In genomic region chr17:81961087-81961514, GRCh38 we compare ENCODE assay signal across 8 cellular contexts. TPM values are rescaled to one million over a fixed set of nuclear protein-coding genes. Genes with fewer than 3 reads are reported as not detected.
DNase-seq lines count a peak whose midpoint lies in the region; ATAC-seq and TF ChIP-seq lines count a peak whose summit lies in the region.

Gene NOTUM, minus strand, starts transcription at chr17:81961187. Its CDS starts 278 bp downstream, at chr17:81960909.

- H3K27ac Mint-ChIP-seq in stimulated activated naive B cell treated with anti-CD40 and anti-IgM and Interleukin-4, amounts not matched to agents 10 μg/mL and 1 μg/mL and 100 μg/mL, for 72 hours, result no peak within 1 kb of the TSS

- TF ChIP-seq POLR2A in uterus (IDR thresholded peaks at IDR 0.05), result no peak

- no peak within 1 kb of the TSS for H3K27ac ChIP-seq in uterus

- peaks cover 40 to 55% of the 10 kb centered on the region in 2 donors for H3K27me3 Mint-ChIP-seq in stimulated activated naive B cell treated with anti-CD40 and anti-IgM and Interleukin-4, amounts not matched to agents 10 μg/mL and 1 μg/mL and 100 μg/mL, for 72 hours

- intact Hi-C loops in uterus (cut with DNase I; ENCODE audit: low total_unique reads), result loop anchor here (5.0 kb wide), 1 partner anchor 56 kb away; no protein-coding TSS in a partner anchor

- no peaks in the 10 kb centered on the region for H3K9me3 ChIP-seq in uterus

- H3K4me3 ChIP-seq in fibroblast of pulmonary artery (replicated peaks; ENCODE audit: low read depth, low read length) (no peak within 1 kb of the TSS), uterus (peak within 1 kb of the TSS in 1 of 2 donors; percentile 29)

- TF ChIP-seq CTCF in fibroblast of pulmonary artery (IDR thresholded peaks at IDR 0.05; ENCODE audit: low read length, missing control alignments) (no peak), uterus (IDR thresholded peaks at IDR 0.05) (peak in 2 of 4 experiments; percentile 27 to 48)

- H3K36me3 ChIP-seq in uterus, result no peaks in the 10 kb centered on the region

- peaks cover 5 to 12% of the 10 kb centered on the region in 2 donors for H3K4me1 Mint-ChIP-seq in stimulated activated naive B cell treated with anti-CD40 and anti-IgM and Interleukin-4, amounts not matched to agents 10 μg/mL and 1 μg/mL and 100 μg/mL, for 72 hours

- ATAC-seq in stimulated activated naive B cell treated with anti-CD40 and anti-IgM and Interleukin-4, amounts not matched to agents 10 μg/mL and 1 μg/mL and 100 μg/mL, for 72 hours (replicated peaks), result no peak

- peak; percentile 58 for DNase-seq in NCI-H748 (lab: John Stamatoyannopoulos, UW; ENCODE audit: unreplicated experiment)
- DNase-seq in NCI-H748 treated with DMSO at 0.1 percent for 48 hours (lab: John Stamatoyannopoulos, UW), result no peak
- peak; percentile 40 for DNase-seq in OCI-M1 (lab: John Stamatoyannopoulos, UW)
- DNase-seq in fibroblast of pulmonary artery (ENCODE audit: low read depth), result peak; percentile 22
- no peak for DNase-seq in stimulated activated naive B cell treated with anti-CD40 and anti-IgM and Interleukin-4, amounts not matched to agents 10 μg/mL and 1 μg/mL and 100 μg/mL, for 72 hours
- DNase-seq in uterus, result no peak
- DNase-seq in KG1 (lab: John Stamatoyannopoulos, UW), result no peak
- no peak for DNase-seq in NCI-H446 (lab: John Stamatoyannopoulos, UW)

- H3K9me3 Mint-ChIP-seq in stimulated activated naive B cell treated with anti-CD40 and anti-IgM and Interleukin-4, amounts not matched to agents 10 μg/mL and 1 μg/mL and 100 μg/mL, for 72 hours, result no peaks in the 10 kb centered on the region

- H3K27me3 ChIP-seq in uterus, result peaks cover 20 to 31% of the 10 kb centered on the region in 2 donors

- peak within 1 kb of the TSS; percentile 32 to 41 for H3K4me3 Mint-ChIP-seq in stimulated activated naive B cell treated with anti-CD40 and anti-IgM and Interleukin-4, amounts not matched to agents 10 μg/mL and 1 μg/mL and 100 μg/mL, for 72 hours

- peaks cover 0 to 20% of the 10 kb centered on the region in 2 donors for H3K4me1 ChIP-seq in uterus

- H3K36me3 Mint-ChIP-seq in stimulated activated naive B cell treated with anti-CD40 and anti-IgM and Interleukin-4, amounts not matched to agents 10 μg/mL and 1 μg/mL and 100 μg/mL, for 72 hours, result no peaks in the 10 kb centered on the region

RNA-seq across cellular contexts. Expression of gene NOTUM, which starts in this region (rescaled TPM):
- total RNA-seq in uterus, result 1 to 10 TPM in 1 of 4 donors, not detected in 3; 5.0 TPM

Comparison
In these comparisons a context has a peak if more than half of its experiments do, and no peak if none do; other contexts are left out.
1. DNase-seq: peak in NCI-H748 (single experiment), OCI-M1 (single experiment) and fibroblast of pulmonary artery (single experiment); none in NCI-H748 treated with DMSO at 0.1 percent for 48 hours (single experiment), stimulated activated naive B cell treated with anti-CD40 and anti-IgM and Interleukin-4, amounts not matched to agents 10 μg/mL and 1 μg/mL and 100 μg/mL, for 72 hours (single experiment), uterus (0 of 2), KG1 (single experiment) and NCI-H446 (0 of 2).